In genomic region chr2:34261701-34262100, GRCh38 we compare ENCODE assay signal across 9 cellular contexts.
"Had no signal": no experiment of that assay in that cellular context is flagged by ENCODE, and none has a peak within 500 bp of the region (broad histone marks: within the 10 kb centered on the region; RNA-seq: fewer than 3 reads in every experiment).

No MANE protein-coding gene starts in this region.

- H3K27ac ChIP-seq: adrenal gland, gastrocnemius medialis, upper lobe of left lung had no signal

- H3K27me3 ChIP-seq: adrenal gland, gastrocnemius medialis, upper lobe of left lung had no signal

- H3K4me1 ChIP-seq: adrenal gland, gastrocnemius medialis, upper lobe of left lung had no signal

- DNase-seq: activated naive CD4-positive, alpha-beta T cell treated with anti-CD3 and anti-CD28 coated beads, Interleukin-2, amount 50 U/mL, for 16 hours; adrenal gland; gastrocnemius medialis; kidney; left ventricle myocardium superior; mesenchymal stem cell; stimulated activated CD4-positive, alpha-beta T cell treated with anti-CD3 and anti-CD28 coated beads, Interleukin-12 subunit alpha, Interleukin-12 subunit beta, amount 100 ng/mL, for 4 hours; stimulated activated naive CD8-positive, alpha-beta T cell treated with anti-CD3 and anti-CD28 coated beads, Interleukin-15, Interleukin-2, amounts not matched to agents 100 U/mL and 50 U/mL, for 24 hours; upper lobe of left lung had no signal

- H3K36me3 ChIP-seq: adrenal gland, gastrocnemius medialis, upper lobe of left lung had no signal

- H3K9me3 ChIP-seq: adrenal gland, gastrocnemius medialis had no signal

- H3K4me3 ChIP-seq: adrenal gland, gastrocnemius medialis, upper lobe of left lung had no signal
